1 cellular context compared by ENCODE assay signal in the genomic region with DNA sequence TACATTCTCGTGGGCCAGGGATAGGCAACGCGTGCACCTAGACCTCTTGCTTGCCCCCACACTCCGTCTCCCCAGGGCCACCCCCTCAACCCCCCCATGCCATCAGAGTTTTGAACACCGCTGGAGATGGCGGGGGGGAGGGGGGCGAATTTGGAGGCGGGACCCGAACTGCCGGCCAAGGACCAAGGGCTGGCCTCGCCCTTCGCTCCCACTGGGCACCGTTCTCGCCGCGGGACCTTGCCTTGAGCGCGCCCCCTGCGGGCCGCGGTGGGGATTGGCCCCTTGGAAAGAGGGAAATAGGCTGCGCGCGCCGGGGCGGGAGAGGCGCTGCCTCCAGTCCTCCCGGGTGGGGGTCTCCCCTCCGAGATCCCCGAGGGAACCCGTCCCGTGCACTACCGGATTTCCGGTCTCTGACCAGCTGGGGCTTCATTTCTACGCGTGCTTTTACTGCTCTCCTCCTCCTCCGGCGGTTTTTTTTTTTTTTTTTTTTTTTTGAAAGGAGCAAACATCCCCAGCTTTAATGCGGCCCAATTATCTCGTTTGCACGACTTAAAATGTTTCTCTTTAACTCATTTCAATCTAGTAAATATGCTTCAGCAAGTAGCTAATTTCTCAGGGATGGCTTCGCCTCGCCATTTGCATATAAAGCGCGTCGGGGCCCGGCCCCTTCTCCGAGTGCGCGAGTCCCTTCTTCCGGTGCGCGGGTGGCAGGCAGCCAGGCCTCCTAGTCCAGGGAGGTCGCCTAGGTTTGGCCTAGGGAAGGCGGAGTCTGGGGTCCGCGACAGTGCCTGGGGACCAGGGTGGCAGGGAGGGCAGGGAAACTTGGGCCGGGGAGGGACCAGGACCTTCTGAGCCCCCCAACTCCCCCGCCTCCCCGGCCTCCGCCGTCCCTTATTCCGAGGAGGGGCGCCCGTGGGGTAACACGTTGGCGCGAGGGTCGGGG.
TF ChIP-seq lines count a peak whose summit lies in the region.

No MANE protein-coding gene starts in this region.

TF ChIP-seq in HepG2, 621 proteins besides CTCF, POLR2A, EP300 and RAD21 (continued from another document and continues in another):
- TF ChIP-seq, protein P1, sequence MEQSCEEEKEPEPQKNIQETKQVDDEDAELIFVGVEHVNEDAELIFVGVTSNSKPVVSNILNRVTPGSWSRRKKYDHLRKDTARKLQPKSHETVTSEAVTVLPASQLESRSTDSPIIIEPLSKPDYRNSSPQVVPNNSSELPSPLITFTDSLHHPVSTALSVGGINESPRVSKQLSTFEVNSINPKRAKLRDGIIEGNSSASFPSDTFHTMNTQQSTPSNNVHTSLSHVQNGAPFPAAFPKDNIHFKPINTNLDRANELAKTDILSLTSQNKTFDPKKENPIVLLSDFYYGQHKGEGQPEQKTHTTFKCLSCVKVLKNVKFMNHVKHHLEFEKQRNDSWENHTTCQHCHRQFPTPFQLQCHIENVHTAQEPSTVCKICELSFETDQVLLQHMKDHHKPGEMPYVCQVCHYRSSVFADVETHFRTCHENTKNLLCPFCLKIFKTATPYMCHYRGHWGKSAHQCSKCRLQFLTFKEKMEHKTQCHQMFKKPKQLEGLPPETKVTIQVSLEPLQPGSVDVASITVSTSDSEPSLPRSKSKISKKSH (CRISPR knock-in tag; IDR thresholded peaks at IDR 0.05; ENCODE audit: borderline replicate concordance): no peak
- TF ChIP-seq ZNF207 (IDR thresholded peaks at IDR 0.05; ENCODE audit: borderline replicate concordance) (no peak), FOXC1 (CRISPR knock-in tag; IDR thresholded peaks at IDR 0.05; ENCODE audit: borderline replicate concordance) (no peak), ZNF33B (CRISPR knock-in tag; IDR thresholded peaks at IDR 0.05) (no peak), KDM5B (CRISPR knock-in tag; IDR thresholded peaks at IDR 0.05; ENCODE audit: borderline replicate concordance) (peak; percentile 43; the same call in 1 of the 2 replicates), SP2 (CRISPR knock-in tag; IDR thresholded peaks at IDR 0.05) (0 out of 2 replicates have a peak, but pooled peaks have one; percentile 28), KDM4B (CRISPR knock-in tag; IDR thresholded peaks at IDR 0.05) (no peak), IRF2 (CRISPR knock-in tag; IDR thresholded peaks at IDR 0.05) (no peak), ZNF570 (CRISPR knock-in tag; IDR thresholded peaks at IDR 0.05; ENCODE audit: borderline replicate concordance) (no peak), ZNF616 (CRISPR knock-in tag; IDR thresholded peaks at IDR 0.05; ENCODE audit: low read depth) (no peak)
- TF ChIP-seq, protein P2, sequence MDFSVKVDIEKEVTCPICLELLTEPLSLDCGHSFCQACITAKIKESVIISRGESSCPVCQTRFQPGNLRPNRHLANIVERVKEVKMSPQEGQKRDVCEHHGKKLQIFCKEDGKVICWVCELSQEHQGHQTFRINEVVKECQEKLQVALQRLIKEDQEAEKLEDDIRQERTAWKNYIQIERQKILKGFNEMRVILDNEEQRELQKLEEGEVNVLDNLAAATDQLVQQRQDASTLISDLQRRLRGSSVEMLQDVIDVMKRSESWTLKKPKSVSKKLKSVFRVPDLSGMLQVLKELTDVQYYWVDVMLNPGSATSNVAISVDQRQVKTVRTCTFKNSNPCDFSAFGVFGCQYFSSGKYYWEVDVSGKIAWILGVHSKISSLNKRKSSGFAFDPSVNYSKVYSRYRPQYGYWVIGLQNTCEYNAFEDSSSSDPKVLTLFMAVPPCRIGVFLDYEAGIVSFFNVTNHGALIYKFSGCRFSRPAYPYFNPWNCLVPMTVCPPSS (IDR thresholded peaks at IDR 0.05): no peak
- TF ChIP-seq, protein P3, sequence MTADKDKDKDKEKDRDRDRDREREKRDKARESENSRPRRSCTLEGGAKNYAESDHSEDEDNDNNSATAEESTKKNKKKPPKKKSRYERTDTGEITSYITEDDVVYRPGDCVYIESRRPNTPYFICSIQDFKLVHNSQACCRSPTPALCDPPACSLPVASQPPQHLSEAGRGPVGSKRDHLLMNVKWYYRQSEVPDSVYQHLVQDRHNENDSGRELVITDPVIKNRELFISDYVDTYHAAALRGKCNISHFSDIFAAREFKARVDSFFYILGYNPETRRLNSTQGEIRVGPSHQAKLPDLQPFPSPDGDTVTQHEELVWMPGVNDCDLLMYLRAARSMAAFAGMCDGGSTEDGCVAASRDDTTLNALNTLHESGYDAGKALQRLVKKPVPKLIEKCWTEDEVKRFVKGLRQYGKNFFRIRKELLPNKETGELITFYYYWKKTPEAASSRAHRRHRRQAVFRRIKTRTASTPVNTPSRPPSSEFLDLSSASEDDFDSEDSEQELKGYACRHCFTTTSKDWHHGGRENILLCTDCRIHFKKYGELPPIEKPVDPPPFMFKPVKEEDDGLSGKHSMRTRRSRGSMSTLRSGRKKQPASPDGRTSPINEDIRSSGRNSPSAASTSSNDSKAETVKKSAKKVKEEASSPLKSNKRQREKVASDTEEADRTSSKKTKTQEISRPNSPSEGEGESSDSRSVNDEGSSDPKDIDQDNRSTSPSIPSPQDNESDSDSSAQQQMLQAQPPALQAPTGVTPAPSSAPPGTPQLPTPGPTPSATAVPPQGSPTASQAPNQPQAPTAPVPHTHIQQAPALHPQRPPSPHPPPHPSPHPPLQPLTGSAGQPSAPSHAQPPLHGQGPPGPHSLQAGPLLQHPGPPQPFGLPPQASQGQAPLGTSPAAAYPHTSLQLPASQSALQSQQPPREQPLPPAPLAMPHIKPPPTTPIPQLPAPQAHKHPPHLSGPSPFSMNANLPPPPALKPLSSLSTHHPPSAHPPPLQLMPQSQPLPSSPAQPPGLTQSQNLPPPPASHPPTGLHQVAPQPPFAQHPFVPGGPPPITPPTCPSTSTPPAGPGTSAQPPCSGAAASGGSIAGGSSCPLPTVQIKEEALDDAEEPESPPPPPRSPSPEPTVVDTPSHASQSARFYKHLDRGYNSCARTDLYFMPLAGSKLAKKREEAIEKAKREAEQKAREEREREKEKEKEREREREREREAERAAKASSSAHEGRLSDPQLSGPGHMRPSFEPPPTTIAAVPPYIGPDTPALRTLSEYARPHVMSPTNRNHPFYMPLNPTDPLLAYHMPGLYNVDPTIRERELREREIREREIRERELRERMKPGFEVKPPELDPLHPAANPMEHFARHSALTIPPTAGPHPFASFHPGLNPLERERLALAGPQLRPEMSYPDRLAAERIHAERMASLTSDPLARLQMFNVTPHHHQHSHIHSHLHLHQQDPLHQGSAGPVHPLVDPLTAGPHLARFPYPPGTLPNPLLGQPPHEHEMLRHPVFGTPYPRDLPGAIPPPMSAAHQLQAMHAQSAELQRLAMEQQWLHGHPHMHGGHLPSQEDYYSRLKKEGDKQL (CRISPR knock-in tag; IDR thresholded peaks at IDR 0.05; ENCODE audit: low read depth): no peak
- TF ChIP-seq, protein P4, sequence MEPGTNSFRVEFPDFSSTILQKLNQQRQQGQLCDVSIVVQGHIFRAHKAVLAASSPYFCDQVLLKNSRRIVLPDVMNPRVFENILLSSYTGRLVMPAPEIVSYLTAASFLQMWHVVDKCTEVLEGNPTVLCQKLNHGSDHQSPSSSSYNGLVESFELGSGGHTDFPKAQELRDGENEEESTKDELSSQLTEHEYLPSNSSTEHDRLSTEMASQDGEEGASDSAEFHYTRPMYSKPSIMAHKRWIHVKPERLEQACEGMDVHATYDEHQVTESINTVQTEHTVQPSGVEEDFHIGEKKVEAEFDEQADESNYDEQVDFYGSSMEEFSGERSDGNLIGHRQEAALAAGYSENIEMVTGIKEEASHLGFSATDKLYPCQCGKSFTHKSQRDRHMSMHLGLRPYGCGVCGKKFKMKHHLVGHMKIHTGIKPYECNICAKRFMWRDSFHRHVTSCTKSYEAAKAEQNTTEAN (CRISPR knock-in tag; conservative IDR thresholded peaks at IDR 0.05): no peak
- TF ChIP-seq, protein P5, sequence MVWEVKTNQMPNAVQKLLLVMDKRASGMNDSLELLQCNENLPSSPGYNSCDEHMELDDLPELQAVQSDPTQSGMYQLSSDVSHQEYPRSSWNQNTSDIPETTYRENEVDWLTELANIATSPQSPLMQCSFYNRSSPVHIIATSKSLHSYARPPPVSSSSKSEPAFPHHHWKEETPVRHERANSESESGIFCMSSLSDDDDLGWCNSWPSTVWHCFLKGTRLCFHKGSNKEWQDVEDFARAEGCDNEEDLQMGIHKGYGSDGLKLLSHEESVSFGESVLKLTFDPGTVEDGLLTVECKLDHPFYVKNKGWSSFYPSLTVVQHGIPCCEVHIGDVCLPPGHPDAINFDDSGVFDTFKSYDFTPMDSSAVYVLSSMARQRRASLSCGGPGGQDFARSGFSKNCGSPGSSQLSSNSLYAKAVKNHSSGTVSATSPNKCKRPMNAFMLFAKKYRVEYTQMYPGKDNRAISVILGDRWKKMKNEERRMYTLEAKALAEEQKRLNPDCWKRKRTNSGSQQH (CRISPR knock-in tag; IDR thresholded peaks at IDR 0.05; ENCODE audit: low read depth): no peak
- TF ChIP-seq, protein P6, sequence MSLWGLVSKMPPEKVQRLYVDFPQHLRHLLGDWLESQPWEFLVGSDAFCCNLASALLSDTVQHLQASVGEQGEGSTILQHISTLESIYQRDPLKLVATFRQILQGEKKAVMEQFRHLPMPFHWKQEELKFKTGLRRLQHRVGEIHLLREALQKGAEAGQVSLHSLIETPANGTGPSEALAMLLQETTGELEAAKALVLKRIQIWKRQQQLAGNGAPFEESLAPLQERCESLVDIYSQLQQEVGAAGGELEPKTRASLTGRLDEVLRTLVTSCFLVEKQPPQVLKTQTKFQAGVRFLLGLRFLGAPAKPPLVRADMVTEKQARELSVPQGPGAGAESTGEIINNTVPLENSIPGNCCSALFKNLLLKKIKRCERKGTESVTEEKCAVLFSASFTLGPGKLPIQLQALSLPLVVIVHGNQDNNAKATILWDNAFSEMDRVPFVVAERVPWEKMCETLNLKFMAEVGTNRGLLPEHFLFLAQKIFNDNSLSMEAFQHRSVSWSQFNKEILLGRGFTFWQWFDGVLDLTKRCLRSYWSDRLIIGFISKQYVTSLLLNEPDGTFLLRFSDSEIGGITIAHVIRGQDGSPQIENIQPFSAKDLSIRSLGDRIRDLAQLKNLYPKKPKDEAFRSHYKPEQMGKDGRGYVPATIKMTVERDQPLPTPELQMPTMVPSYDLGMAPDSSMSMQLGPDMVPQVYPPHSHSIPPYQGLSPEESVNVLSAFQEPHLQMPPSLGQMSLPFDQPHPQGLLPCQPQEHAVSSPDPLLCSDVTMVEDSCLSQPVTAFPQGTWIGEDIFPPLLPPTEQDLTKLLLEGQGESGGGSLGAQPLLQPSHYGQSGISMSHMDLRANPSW (CRISPR knock-in tag; IDR thresholded peaks at IDR 0.05; ENCODE audit: borderline replicate concordance): no peak
- TF ChIP-seq, protein P7, sequence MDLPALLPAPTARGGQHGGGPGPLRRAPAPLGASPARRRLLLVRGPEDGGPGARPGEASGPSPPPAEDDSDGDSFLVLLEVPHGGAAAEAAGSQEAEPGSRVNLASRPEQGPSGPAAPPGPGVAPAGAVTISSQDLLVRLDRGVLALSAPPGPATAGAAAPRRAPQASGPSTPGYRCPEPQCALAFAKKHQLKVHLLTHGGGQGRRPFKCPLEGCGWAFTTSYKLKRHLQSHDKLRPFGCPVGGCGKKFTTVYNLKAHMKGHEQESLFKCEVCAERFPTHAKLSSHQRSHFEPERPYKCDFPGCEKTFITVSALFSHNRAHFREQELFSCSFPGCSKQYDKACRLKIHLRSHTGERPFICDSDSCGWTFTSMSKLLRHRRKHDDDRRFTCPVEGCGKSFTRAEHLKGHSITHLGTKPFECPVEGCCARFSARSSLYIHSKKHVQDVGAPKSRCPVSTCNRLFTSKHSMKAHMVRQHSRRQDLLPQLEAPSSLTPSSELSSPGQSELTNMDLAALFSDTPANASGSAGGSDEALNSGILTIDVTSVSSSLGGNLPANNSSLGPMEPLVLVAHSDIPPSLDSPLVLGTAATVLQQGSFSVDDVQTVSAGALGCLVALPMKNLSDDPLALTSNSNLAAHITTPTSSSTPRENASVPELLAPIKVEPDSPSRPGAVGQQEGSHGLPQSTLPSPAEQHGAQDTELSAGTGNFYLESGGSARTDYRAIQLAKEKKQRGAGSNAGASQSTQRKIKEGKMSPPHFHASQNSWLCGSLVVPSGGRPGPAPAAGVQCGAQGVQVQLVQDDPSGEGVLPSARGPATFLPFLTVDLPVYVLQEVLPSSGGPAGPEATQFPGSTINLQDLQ (CRISPR knock-in tag; IDR thresholded peaks at IDR 0.05): no peak
- TF ChIP-seq, protein P8, sequence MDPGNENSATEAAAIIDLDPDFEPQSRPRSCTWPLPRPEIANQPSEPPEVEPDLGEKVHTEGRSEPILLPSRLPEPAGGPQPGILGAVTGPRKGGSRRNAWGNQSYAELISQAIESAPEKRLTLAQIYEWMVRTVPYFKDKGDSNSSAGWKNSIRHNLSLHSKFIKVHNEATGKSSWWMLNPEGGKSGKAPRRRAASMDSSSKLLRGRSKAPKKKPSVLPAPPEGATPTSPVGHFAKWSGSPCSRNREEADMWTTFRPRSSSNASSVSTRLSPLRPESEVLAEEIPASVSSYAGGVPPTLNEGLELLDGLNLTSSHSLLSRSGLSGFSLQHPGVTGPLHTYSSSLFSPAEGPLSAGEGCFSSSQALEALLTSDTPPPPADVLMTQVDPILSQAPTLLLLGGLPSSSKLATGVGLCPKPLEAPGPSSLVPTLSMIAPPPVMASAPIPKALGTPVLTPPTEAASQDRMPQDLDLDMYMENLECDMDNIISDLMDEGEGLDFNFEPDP (CRISPR knock-in tag; conservative IDR thresholded peaks at IDR 0.05): no peak
- TF ChIP-seq, protein P9, sequence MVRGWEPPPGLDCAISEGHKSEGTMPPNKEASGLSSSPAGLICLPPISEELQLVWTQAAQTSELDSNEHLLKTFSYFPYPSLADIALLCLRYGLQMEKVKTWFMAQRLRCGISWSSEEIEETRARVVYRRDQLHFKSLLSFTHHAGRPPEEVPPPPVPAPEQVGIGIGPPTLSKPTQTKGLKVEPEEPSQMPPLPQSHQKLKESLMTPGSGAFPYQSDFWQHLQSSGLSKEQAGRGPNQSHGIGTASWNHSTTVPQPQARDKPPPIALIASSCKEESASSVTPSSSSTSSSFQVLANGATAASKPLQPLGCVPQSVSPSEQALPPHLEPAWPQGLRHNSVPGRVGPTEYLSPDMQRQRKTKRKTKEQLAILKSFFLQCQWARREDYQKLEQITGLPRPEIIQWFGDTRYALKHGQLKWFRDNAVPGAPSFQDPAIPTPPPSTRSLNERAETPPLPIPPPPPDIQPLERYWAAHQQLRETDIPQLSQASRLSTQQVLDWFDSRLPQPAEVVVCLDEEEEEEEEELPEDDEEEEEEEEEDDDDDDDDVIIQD (CRISPR knock-in tag; IDR thresholded peaks at IDR 0.05; ENCODE audit: low read depth): no peak
- TF ChIP-seq, protein P10, sequence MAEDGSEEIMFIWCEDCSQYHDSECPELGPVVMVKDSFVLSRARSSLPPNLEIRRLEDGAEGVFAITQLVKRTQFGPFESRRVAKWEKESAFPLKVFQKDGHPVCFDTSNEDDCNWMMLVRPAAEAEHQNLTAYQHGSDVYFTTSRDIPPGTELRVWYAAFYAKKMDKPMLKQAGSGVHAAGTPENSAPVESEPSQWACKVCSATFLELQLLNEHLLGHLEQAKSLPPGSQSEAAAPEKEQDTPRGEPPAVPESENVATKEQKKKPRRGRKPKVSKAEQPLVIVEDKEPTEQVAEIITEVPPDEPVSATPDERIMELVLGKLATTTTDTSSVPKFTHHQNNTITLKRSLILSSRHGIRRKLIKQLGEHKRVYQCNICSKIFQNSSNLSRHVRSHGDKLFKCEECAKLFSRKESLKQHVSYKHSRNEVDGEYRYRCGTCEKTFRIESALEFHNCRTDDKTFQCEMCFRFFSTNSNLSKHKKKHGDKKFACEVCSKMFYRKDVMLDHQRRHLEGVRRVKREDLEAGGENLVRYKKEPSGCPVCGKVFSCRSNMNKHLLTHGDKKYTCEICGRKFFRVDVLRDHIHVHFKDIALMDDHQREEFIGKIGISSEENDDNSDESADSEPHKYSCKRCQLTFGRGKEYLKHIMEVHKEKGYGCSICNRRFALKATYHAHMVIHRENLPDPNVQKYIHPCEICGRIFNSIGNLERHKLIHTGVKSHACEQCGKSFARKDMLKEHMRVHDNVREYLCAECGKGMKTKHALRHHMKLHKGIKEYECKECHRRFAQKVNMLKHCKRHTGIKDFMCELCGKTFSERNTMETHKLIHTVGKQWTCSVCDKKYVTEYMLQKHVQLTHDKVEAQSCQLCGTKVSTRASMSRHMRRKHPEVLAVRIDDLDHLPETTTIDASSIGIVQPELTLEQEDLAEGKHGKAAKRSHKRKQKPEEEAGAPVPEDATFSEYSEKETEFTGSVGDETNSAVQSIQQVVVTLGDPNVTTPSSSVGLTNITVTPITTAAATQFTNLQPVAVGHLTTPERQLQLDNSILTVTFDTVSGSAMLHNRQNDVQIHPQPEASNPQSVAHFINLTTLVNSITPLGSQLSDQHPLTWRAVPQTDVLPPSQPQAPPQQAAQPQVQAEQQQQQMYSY (CRISPR knock-in tag; IDR thresholded peaks at IDR 0.05): no peak
